In genomic region chr10:113007343-113007771, GRCh38 we compare ENCODE assay signal across 11 cellular contexts. TPM values are rescaled to one million over a fixed set of nuclear protein-coding genes. Genes with fewer than 3 reads are reported as not detected.
DNase-seq lines count a peak whose midpoint lies in the region; ATAC-seq lines count a peak whose summit lies in the region.
"Had no signal": no experiment of that assay in that cellular context is flagged by ENCODE, and none has a peak within 500 bp of the region (broad histone marks: within the 10 kb centered on the region; RNA-seq: fewer than 3 reads in every experiment).

No MANE protein-coding gene starts in this region.

- H3K4me3 ChIP-seq in BLaER1 (peak overlapping the region; percentile 48; the same call in 1 of the 2 replicates), mesenchymal stem cell (ENCODE audit: insufficient read depth in 1 of 2, low read depth in 1 of 2, low read length in 2 of 2) (peak overlapping the region in 1 of 2 experiments; percentile 68)

- peaks cover 99% of the 10 kb centered on the region for H4K20me1 ChIP-seq in BLaER1

- H3K9me3 Mint-ChIP-seq in activated T-helper 2 cell treated with anti-CD3 and anti-CD28 coated beads, Interferon-gamma antibody, Interleukin-2, Interleukin-4, amounts not matched to agents 10 μg/mL and 5 μg/mL and 100 μg/mL, durations not matched to agents 14 hours and 24 hours and 36 hours, result no peaks in the 10 kb centered on the region

- no peak overlapping the region for H4K91ac ChIP-seq in mesenchymal stem cell (ENCODE audit: low read length)

- H3K27ac Mint-ChIP-seq in activated T-helper 2 cell treated with anti-CD3 and anti-CD28 coated beads, Interferon-gamma antibody, Interleukin-2, Interleukin-4, amounts not matched to agents 10 μg/mL and 5 μg/mL and 100 μg/mL, durations not matched to agents 14 hours and 24 hours and 36 hours, result no peak overlapping the region

- no peak overlapping the region for H2BK120ac ChIP-seq in mesenchymal stem cell (ENCODE audit: low read depth, low read length)

- H3K79me1 ChIP-seq in mesenchymal stem cell (replicated peaks; ENCODE audit: low read length, poor library complexity, severe bottlenecking), result peaks cover 35% of the 10 kb centered on the region

- no peak overlapping the region for H3K4ac ChIP-seq in mesenchymal stem cell (ENCODE audit: low read depth in 1 of 2, low read length in 2 of 2)

- intact Hi-C loops in activated T-helper 2 cell treated with anti-CD3 and anti-CD28 coated beads, Interferon-gamma antibody, Interleukin-2, Interleukin-4, amounts not matched to agents 10 μg/mL and 5 μg/mL and 100 μg/mL, durations not matched to agents 14 hours and 24 hours and 36 hours (cut with micrococcal nuclease), result no loop called here

- H3K18ac ChIP-seq in mesenchymal stem cell (ENCODE audit: low read depth in 1 of 2, low read length in 2 of 2), result no peak overlapping the region

- H3K27me3 ChIP-seq in BLaER1 (no peaks in the 10 kb centered on the region), mesenchymal stem cell (ENCODE audit: control insufficient read depth in 1 of 2, insufficient read depth in 1 of 2, low read length in 2 of 2) (no peaks in the 10 kb centered on the region)

- H3K4me3 Mint-ChIP-seq in activated T-helper 2 cell treated with anti-CD3 and anti-CD28 coated beads, Interferon-gamma antibody, Interleukin-2, Interleukin-4, amounts not matched to agents 10 μg/mL and 5 μg/mL and 100 μg/mL, durations not matched to agents 14 hours and 24 hours and 36 hours (ENCODE audit: low read depth), result no peak overlapping the region
- H3K4me3 Mint-ChIP-seq: neural crest cell had no signal

- H3K27me3 Mint-ChIP-seq in activated T-helper 2 cell treated with anti-CD3 and anti-CD28 coated beads, Interferon-gamma antibody, Interleukin-2, Interleukin-4, amounts not matched to agents 10 μg/mL and 5 μg/mL and 100 μg/mL, durations not matched to agents 14 hours and 24 hours and 36 hours (ENCODE audit: low read depth), result peaks cover 72% of the 10 kb centered on the region

- H3K9me3 ChIP-seq in BLaER1 (peaks cover 17% of the 10 kb centered on the region), KOPT-K1 (ENCODE audit: insufficient read depth, low read length, poor library complexity, severe bottlenecking) (no peaks in the 10 kb centered on the region), mesenchymal stem cell (ENCODE audit: control insufficient read depth, low read length) (no peaks in the 10 kb centered on the region)

- H3K9ac ChIP-seq in BLaER1 (no peak overlapping the region), mesenchymal stem cell (ENCODE audit: low read length) (peak overlapping the region; percentile 72)

- no peaks in the 10 kb centered on the region for H3K36me3 Mint-ChIP-seq in activated T-helper 2 cell treated with anti-CD3 and anti-CD28 coated beads, Interferon-gamma antibody, Interleukin-2, Interleukin-4, amounts not matched to agents 10 μg/mL and 5 μg/mL and 100 μg/mL, durations not matched to agents 14 hours and 24 hours and 36 hours (ENCODE audit: low read depth)

- no peak overlapping the region for H3K23ac ChIP-seq in mesenchymal stem cell (ENCODE audit: low read length in 2 of 2)

- H2BK5ac ChIP-seq in mesenchymal stem cell (ENCODE audit: low read depth, low read length, poor library complexity, severe bottlenecking), result no peak overlapping the region

- peaks cover 57% of the 10 kb centered on the region for H3K4me1 ChIP-seq in BLaER1
- H3K4me1 ChIP-seq in mesenchymal stem cell (ENCODE audit: control insufficient read depth, insufficient read depth, low read depth, low read length), result peaks cover 19% of the 10 kb centered on the region

- peaks cover 13% of the 10 kb centered on the region for H3K4me1 Mint-ChIP-seq in activated T-helper 2 cell treated with anti-CD3 and anti-CD28 coated beads, Interferon-gamma antibody, Interleukin-2, Interleukin-4, amounts not matched to agents 10 μg/mL and 5 μg/mL and 100 μg/mL, durations not matched to agents 14 hours and 24 hours and 36 hours (ENCODE audit: low read depth)

- H3K4me2 ChIP-seq in BLaER1 (peak overlapping the region; percentile 77), mesenchymal stem cell (ENCODE audit: low read length, poor library complexity, severe bottlenecking) (no peak overlapping the region)

- DNase-seq in activated T-helper 2 cell treated with anti-CD3 and anti-CD28 coated beads, Interferon-gamma antibody, Interleukin-2, Interleukin-4, amounts not matched to agents 10 μg/mL and 5 μg/mL and 100 μg/mL, durations not matched to agents 14 hours and 24 hours and 36 hours (ENCODE audit: low spot score), result peak; percentile 10
- DNase-seq in mesenchymal stem cell (no peak), foreskin melanocyte (no peak), caudate nucleus (lab: John Stamatoyannopoulos, UW) (no peak)
- DNase-seq: GOT3, NCI-H1694 treated with DMSO at 0.1 percent for 48 hours had no signal

- 50% methylated on average over 4 of the region's 4 CpGs for WGBS in mesenchymal stem cell

- no peak overlapping the region for H2AK5ac ChIP-seq in mesenchymal stem cell (ENCODE audit: low read length, severe bottlenecking)

- ATAC-seq in GM21619 (IDR thresholded peaks at IDR 0.05; ENCODE audit: unreplicated experiment) (no peak), GM19328 (IDR thresholded peaks at IDR 0.05; ENCODE audit: unreplicated experiment) (no peak)

- H3K36me3 ChIP-seq in BLaER1 (peaks cover 58% of the 10 kb centered on the region), KOPT-K1 (ENCODE audit: insufficient read depth, low read length) (no peaks in the 10 kb centered on the region), mesenchymal stem cell (ENCODE audit: control insufficient read depth in 1 of 2, insufficient read depth in 2 of 2, low read depth in 1 of 2, low read length in 2 of 2) (peaks cover 6 to 17% of the 10 kb centered on the region in 2 experiments)

- peak overlapping the region; percentile 42; the same call in 1 of the 2 replicates for H3K27ac ChIP-seq in BLaER1
- H3K27ac ChIP-seq in KOPT-K1 (ENCODE audit: low read depth, low read length, poor library complexity, severe bottlenecking), result peak overlapping the region; percentile 63
- H3K27ac ChIP-seq in mesenchymal stem cell (ENCODE audit: low read length, poor library complexity, severe bottlenecking), result no peak overlapping the region
- no peak overlapping the region for H3K27ac ChIP-seq in caudate nucleus (ENCODE audit: low read depth, low read length)

- H2AFZ ChIP-seq in mesenchymal stem cell (ENCODE audit: low read depth, low read length), result no peak overlapping the region

- no peak overlapping the region for H4K8ac ChIP-seq in mesenchymal stem cell (ENCODE audit: low read length)

- no peak overlapping the region for H2BK12ac ChIP-seq in mesenchymal stem cell (ENCODE audit: low read length in 2 of 2)

- H2BK15ac ChIP-seq in mesenchymal stem cell (ENCODE audit: low read depth, poor library complexity, severe bottlenecking), result no peak overlapping the region

- no peak overlapping the region for H3K14ac ChIP-seq in mesenchymal stem cell (ENCODE audit: low read length in 2 of 2)

RNA-seq across cellular contexts. Expression of gene TCF7L2, which starts 57.3 kb away (rescaled TPM):
- total RNA-seq in activated T-helper 2 cell treated with anti-CD3 and anti-CD28 coated beads, Interferon-gamma antibody, Interleukin-2, Interleukin-4, amounts not matched to agents 10 μg/mL and 5 μg/mL and 100 μg/mL, durations not matched to agents 14 hours and 24 hours and 36 hours, result 0.52 and 0.76 TPM in 2 replicates
- 35.0 TPM for polyA plus RNA-seq in mesenchymal stem cell (2013, experiment 1 of 2)
- polyA plus RNA-seq in mesenchymal stem cell (2013, experiment 2 of 2), result 36.7 TPM

Comparison
In these comparisons a context has a peak if more than half of its experiments do, and no peak if none do; other contexts are left out.
1. H3K27ac ChIP-seq: peak in BLaER1 (single experiment) and KOPT-K1 (single experiment); none in mesenchymal stem cell (single experiment) and caudate nucleus (single experiment).